ENCODE assay signal across 8 cellular contexts in genomic region chr9:98795970-98796363, GRCh38. TPM values are rescaled to one million over a fixed set of nuclear protein-coding genes. Genes with fewer than 3 reads are reported as not detected.
DNase-seq lines count a peak whose midpoint lies in the region; ATAC-seq, FAIRE-seq and TF ChIP-seq lines count a peak whose summit lies in the region.

No MANE protein-coding gene starts in this region.

- H3K4me1 ChIP-seq in BLaER1 treated with 17β-estradiol and CSF1 and Interleukin-3, amounts not matched to agents 10 nM and 100 nM = peaks cover 23 to 52% (median 47%) of the 10 kb centered on the region in 10 experiments
- H3K4me1 ChIP-seq in left ventricle myocardium inferior (peaks cover 31% of the 10 kb centered on the region), rectal smooth muscle tissue (ENCODE audit: control insufficient read depth, insufficient read depth, low read length) (peaks cover 6% of the 10 kb centered on the region)

- H3K9ac ChIP-seq in BLaER1 treated with 17β-estradiol and CSF1 and Interleukin-3, amounts not matched to agents 10 nM and 100 nM = peak overlapping the region; percentile 76 to 92 (median 88)
- H3K9ac ChIP-seq in rectal smooth muscle tissue (ENCODE audit: low read length) = no peak overlapping the region

- FAIRE-seq in H54 (lab: Jason Lieb, UNC) = no peak

- H3K4me2 ChIP-seq in BLaER1 treated with 17β-estradiol and CSF1 and Interleukin-3, amounts not matched to agents 10 nM and 100 nM = peak overlapping the region; percentile 84 to 98 (median 93)

- DNase-seq in activated T-cell treated with anti-CD3 and anti-CD28 coated beads, Interleukin-2, amount 50 U/mL, for 48 hours = peak; percentile 48 to 57
- DNase-seq in left ventricle myocardium inferior (no peak), RKO (ENCODE audit: low spot score) (no peak), H54 (ENCODE audit: insufficient read length, low spot score) (no peak)

- H3K27ac ChIP-seq in BLaER1 treated with 17β-estradiol and CSF1 and Interleukin-3, amounts not matched to agents 10 nM and 100 nM = peak overlapping the region in 10 of 11 experiments; percentile 68 to 87 (median 85); a peak in 21 of 22 replicates
- peak overlapping the region; percentile 63 for H3K27ac ChIP-seq in left ventricle myocardium inferior (replicated peaks)
- peak overlapping the region; percentile 31 for H3K27ac ChIP-seq in rectal smooth muscle tissue (ENCODE audit: low read depth, low read length)

- H3K9me3 ChIP-seq in BLaER1 treated with 17β-estradiol and CSF1 and Interleukin-3, amounts not matched to agents 10 nM and 100 nM (replicated peaks in 1 of 11) = peaks cover 10 to 22% (median 16%) of the 10 kb centered on the region in 11 experiments; a peak in 20 of 22 replicates
- H3K9me3 ChIP-seq in left ventricle myocardium inferior (replicated peaks) = peaks cover 10% of the 10 kb centered on the region

- TF ChIP-seq POLR2A in H54 (IDR thresholded peaks at IDR 0.05; ENCODE audit: low read depth, low read length) = no peak

- peak overlapping the region; percentile 77 to 94 (median 87) for H3K4me3 ChIP-seq in BLaER1 treated with 17β-estradiol and CSF1 and Interleukin-3, amounts not matched to agents 10 nM and 100 nM
- H3K4me3 ChIP-seq in left ventricle myocardium inferior (peak overlapping the region; percentile 78), rectal smooth muscle tissue (ENCODE audit: low read length) (peak overlapping the region; percentile 68)

- ATAC-seq in GM19395 (IDR thresholded peaks at IDR 0.05; ENCODE audit: unreplicated experiment) = peak; percentile 38
- peak; percentile 26 for ATAC-seq in HG03460 (IDR thresholded peaks at IDR 0.05; ENCODE audit: unreplicated experiment)

- TF ChIP-seq CTCF in left ventricle myocardium inferior (IDR thresholded peaks at IDR 0.05; ENCODE audit: borderline replicate concordance) = no peak

- intact Hi-C loops in left ventricle myocardium inferior (cut with micrococcal nuclease) = no loop called here

- no peaks in the 10 kb centered on the region; a peak in 2 of 22 replicates for H3K36me3 ChIP-seq in BLaER1 treated with 17β-estradiol and CSF1 and Interleukin-3, amounts not matched to agents 10 nM and 100 nM
- H3K36me3 ChIP-seq in left ventricle myocardium inferior = no peaks in the 10 kb centered on the region
- no peaks in the 10 kb centered on the region for H3K36me3 ChIP-seq in rectal smooth muscle tissue (ENCODE audit: control insufficient read depth, insufficient read depth, low read length)

- H3K27me3 ChIP-seq in BLaER1 treated with 17β-estradiol and CSF1 and Interleukin-3, amounts not matched to agents 10 nM and 100 nM = no peaks in the 10 kb centered on the region
- H3K27me3 ChIP-seq in left ventricle myocardium inferior (ENCODE audit: low read depth) (no peaks in the 10 kb centered on the region), rectal smooth muscle tissue (ENCODE audit: control insufficient read depth, insufficient read depth, low read length) (no peaks in the 10 kb centered on the region)

- peaks cover 0 to 41% (median 29%) of the 10 kb centered on the region in 11 experiments; a peak in 15 of 22 replicates for H4K20me1 ChIP-seq in BLaER1 treated with 17β-estradiol and CSF1 and Interleukin-3, amounts not matched to agents 10 nM and 100 nM

RNA-seq across cellular contexts. Expression of gene ANKS6, which starts 0.4 kb away (rescaled TPM):
- total RNA-seq in left ventricle myocardium inferior = 4.8 TPM

RNA-seq across cellular contexts. Expression of gene GALNT12, which starts 11.5 kb away (rescaled TPM):
- total RNA-seq in left ventricle myocardium inferior = 0.55 TPM

Comparison
In these comparisons a context has a peak if more than half of its experiments do, and no peak if none do; other contexts are left out.
1. H3K27ac ChIP-seq: peak in every context shown above with its lines; median percentile 85 in BLaER1 treated with 17β-estradiol and CSF1 and Interleukin-3, amounts not matched to agents 10 nM and 100 nM; 63 in left ventricle myocardium inferior; 31 in rectal smooth muscle tissue.
2. DNase-seq: peak in activated T-cell treated with anti-CD3 and anti-CD28 coated beads, Interleukin-2, amount 50 U/mL, for 48 hours (2 of 2); none in left ventricle myocardium inferior (single experiment), RKO (single experiment) and H54 (single experiment).
3. Peak in every context shown above with its lines, with median percentiles within 50 percentile points of each other: H3K4me3 ChIP-seq.